In the genomic region with DNA sequence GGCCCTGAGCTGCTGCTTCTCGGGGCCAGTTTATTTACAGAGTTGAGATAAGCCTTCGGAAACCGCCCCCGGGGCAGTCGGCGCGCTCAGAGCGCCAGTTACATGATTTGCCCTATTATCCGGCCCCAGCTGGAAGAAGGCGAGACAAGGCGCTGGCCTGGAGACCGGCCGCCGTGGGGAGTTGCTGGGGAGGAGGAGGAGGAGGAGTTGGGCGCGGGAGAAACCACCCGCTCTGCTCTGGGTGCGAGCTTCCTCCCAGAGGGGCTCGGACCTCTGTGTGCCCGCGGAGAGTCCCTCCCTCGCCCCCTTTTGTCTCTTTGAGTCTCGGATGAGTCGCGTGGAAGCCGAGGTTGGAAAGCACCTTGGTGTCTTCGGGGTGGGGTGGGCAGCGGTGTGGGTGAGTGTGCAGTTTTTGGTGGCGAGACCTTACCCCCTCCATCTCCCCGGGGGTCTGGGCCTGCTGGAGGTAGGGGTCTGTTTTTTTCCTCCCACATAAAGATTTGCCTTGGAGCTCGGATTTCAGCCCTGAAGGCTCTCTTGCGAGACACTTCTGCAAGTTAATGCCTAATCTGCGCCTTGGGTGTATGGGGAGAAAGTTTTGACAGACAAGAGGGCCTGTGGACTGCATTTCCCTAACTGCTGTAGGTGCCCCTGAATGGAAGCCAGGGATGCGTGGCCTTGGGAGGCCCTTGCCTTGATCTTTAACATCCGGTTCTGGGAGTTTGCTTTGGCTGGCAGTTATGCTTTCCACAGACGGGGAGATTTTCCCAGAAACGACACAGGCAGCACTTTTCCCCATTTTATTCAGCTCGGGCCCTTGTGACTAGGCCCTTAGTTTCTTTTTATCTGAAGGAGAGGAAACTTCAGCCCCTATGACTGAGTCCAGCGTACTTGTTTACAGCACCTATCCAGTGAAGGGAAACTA, we compare ENCODE assay signal across 1 cellular context.
TF ChIP-seq lines count a peak whose summit lies in the region.

No MANE protein-coding gene starts in this region.

TF ChIP-seq in GM12878, 131 proteins besides CTCF, POLR2A, EP300 and RAD21 (continued from another document):
- TF ChIP-seq, protein P1, sequence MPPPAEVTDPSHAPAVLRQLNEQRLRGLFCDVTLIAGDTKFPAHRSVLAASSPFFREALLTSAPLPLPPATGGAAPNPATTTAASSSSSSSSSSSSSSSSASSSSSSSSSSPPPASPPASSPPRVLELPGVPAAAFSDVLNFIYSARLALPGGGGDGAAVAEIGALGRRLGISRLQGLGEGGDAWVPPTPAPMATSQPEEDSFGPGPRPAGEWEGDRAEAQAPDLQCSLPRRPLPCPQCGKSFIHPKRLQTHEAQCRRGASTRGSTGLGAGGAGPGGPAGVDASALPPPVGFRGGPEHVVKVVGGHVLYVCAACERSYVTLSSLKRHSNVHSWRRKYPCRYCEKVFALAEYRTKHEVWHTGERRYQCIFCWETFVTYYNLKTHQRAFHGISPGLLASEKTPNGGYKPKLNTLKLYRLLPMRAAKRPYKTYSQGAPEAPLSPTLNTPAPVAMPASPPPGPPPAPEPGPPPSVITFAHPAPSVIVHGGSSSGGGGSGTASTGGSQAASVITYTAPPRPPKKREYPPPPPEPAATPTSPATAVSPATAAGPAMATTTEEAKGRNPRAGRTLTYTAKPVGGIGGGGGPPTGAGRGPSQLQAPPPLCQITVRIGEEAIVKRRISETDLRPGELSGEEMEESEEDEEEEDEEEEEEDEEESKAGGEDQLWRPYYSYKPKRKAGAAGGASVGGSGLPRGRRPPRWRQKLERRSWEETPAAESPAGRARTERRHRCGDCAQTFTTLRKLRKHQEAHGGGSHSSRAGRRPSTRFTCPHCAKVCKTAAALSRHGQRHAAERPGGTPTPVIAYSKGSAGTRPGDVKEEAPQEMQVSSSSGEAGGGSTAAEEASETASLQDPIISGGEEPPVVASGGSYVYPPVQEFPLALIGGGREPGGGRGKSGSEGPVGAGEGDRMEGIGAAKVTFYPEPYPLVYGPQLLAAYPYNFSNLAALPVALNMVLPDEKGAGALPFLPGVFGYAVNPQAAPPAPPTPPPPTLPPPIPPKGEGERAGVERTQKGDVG (CRISPR knock-in tag; IDR thresholded peaks at IDR 0.05), result no peak
- TF ChIP-seq NR2F1 (conservative IDR thresholded peaks at IDR 0.05) (no peak; the same call in 1 of the 2 replicates), RFX5 (IDR thresholded peaks at IDR 0.05; ENCODE audit: low read depth, low read length) (no peak), SUZ12 (IDR thresholded peaks at IDR 0.05; ENCODE audit: unreplicated experiment) (no peak), HDAC2 (IDR thresholded peaks at IDR 0.05) (no peak), ZZZ3 (IDR thresholded peaks at IDR 0.05; ENCODE audit: control insufficient read depth, insufficient read length, low read depth) (no peak), ZNF217 (IDR thresholded peaks at IDR 0.05) (no peak), ETV6 (conservative IDR thresholded peaks at IDR 0.05 in 1 of 2, IDR thresholded peaks at IDR 0.05 in 1 of 2; ENCODE audit: borderline replicate concordance in 1 of 2, low read depth in 1 of 2) (no peak), ESRRA (IDR thresholded peaks at IDR 0.05; ENCODE audit: low read length) (no peak), BCL11A (IDR thresholded peaks at IDR 0.05; ENCODE audit: low read depth, low read length) (no peak), SUPT20H (IDR thresholded peaks at IDR 0.05; ENCODE audit: borderline replicate concordance, control insufficient read depth, low read depth, low read length) (no peak), GABPA (IDR thresholded peaks at IDR 0.05; ENCODE audit: low read depth) (no peak), STAT1 (conservative IDR thresholded peaks at IDR 0.05) (no peak), MTA3 (IDR thresholded peaks at IDR 0.05; ENCODE audit: borderline replicate concordance, low read length) (no peak), RB1 (IDR thresholded peaks at IDR 0.05; ENCODE audit: borderline replicate concordance) (no peak), BMI1 (IDR thresholded peaks at IDR 0.05; ENCODE audit: borderline replicate concordance) (no peak), EGR1 (IDR thresholded peaks at IDR 0.05; ENCODE audit: borderline replicate concordance in 1 of 2, low read depth in 2 of 2, low read length in 2 of 2) (no peak), HDGF (IDR thresholded peaks at IDR 0.05) (no peak), NRF1 (conservative IDR thresholded peaks at IDR 0.05; ENCODE audit: low read depth, low read length) (no peak), EED (IDR thresholded peaks at IDR 0.05; ENCODE audit: low read depth) (0 out of 2 replicates have a peak, but pooled peaks have one; percentile 3), NFXL1 (IDR thresholded peaks at IDR 0.05; ENCODE audit: borderline replicate concordance) (no peak), MEF2B (IDR thresholded peaks at IDR 0.05; ENCODE audit: partially characterized antibody, poor library complexity, severe bottlenecking) (peak; percentile 66), RAD51 (IDR thresholded peaks at IDR 0.05) (no peak), MEF2A (IDR thresholded peaks at IDR 0.05; ENCODE audit: insufficient read depth, low read depth, low read length) (no peak), CBX5 (IDR thresholded peaks at IDR 0.05; ENCODE audit: low read depth) (no peak), IKZF1 (conservative IDR thresholded peaks at IDR 0.05) (no peak), SIN3A (IDR thresholded peaks at IDR 0.05; ENCODE audit: low read depth, low read length) (0 out of 2 replicates have a peak, but pooled peaks have one; percentile 10), ZNF622 (IDR thresholded peaks at IDR 0.05) (no peak), NBN (IDR thresholded peaks at IDR 0.05) (no peak), TARDBP (IDR thresholded peaks at IDR 0.05; ENCODE audit: borderline replicate concordance) (no peak), ZNF207 (IDR thresholded peaks at IDR 0.05; ENCODE audit: borderline replicate concordance) (no peak), CREM (IDR thresholded peaks at IDR 0.05; ENCODE audit: low read depth) (no peak)
- TF ChIP-seq, protein P2, sequence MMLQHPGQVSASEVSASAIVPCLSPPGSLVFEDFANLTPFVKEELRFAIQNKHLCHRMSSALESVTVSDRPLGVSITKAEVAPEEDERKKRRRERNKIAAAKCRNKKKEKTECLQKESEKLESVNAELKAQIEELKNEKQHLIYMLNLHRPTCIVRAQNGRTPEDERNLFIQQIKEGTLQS (IDR thresholded peaks at IDR 0.05; ENCODE audit: borderline replicate concordance, extremely low read depth, low read depth, low read length), result no peak
- TF ChIP-seq, protein P3, sequence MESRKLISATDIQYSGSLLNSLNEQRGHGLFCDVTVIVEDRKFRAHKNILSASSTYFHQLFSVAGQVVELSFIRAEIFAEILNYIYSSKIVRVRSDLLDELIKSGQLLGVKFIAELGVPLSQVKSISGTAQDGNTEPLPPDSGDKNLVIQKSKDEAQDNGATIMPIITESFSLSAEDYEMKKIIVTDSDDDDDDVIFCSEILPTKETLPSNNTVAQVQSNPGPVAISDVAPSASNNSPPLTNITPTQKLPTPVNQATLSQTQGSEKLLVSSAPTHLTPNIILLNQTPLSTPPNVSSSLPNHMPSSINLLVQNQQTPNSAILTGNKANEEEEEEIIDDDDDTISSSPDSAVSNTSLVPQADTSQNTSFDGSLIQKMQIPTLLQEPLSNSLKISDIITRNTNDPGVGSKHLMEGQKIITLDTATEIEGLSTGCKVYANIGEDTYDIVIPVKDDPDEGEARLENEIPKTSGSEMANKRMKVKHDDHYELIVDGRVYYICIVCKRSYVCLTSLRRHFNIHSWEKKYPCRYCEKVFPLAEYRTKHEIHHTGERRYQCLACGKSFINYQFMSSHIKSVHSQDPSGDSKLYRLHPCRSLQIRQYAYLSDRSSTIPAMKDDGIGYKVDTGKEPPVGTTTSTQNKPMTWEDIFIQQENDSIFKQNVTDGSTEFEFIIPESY (IDR thresholded peaks at IDR 0.05), result no peak
- TF ChIP-seq, protein P4, sequence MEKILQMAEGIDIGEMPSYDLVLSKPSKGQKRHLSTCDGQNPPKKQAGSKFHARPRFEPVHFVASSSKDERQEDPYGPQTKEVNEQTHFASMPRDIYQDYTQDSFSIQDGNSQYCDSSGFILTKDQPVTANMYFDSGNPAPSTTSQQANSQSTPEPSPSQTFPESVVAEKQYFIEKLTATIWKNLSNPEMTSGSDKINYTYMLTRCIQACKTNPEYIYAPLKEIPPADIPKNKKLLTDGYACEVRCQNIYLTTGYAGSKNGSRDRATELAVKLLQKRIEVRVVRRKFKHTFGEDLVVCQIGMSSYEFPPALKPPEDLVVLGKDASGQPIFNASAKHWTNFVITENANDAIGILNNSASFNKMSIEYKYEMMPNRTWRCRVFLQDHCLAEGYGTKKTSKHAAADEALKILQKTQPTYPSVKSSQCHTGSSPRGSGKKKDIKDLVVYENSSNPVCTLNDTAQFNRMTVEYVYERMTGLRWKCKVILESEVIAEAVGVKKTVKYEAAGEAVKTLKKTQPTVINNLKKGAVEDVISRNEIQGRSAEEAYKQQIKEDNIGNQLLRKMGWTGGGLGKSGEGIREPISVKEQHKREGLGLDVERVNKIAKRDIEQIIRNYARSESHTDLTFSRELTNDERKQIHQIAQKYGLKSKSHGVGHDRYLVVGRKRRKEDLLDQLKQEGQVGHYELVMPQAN (conservative IDR thresholded peaks at IDR 0.05), result no peak; the same call in 1 of the 2 replicates
- TF ChIP-seq, protein P5, sequence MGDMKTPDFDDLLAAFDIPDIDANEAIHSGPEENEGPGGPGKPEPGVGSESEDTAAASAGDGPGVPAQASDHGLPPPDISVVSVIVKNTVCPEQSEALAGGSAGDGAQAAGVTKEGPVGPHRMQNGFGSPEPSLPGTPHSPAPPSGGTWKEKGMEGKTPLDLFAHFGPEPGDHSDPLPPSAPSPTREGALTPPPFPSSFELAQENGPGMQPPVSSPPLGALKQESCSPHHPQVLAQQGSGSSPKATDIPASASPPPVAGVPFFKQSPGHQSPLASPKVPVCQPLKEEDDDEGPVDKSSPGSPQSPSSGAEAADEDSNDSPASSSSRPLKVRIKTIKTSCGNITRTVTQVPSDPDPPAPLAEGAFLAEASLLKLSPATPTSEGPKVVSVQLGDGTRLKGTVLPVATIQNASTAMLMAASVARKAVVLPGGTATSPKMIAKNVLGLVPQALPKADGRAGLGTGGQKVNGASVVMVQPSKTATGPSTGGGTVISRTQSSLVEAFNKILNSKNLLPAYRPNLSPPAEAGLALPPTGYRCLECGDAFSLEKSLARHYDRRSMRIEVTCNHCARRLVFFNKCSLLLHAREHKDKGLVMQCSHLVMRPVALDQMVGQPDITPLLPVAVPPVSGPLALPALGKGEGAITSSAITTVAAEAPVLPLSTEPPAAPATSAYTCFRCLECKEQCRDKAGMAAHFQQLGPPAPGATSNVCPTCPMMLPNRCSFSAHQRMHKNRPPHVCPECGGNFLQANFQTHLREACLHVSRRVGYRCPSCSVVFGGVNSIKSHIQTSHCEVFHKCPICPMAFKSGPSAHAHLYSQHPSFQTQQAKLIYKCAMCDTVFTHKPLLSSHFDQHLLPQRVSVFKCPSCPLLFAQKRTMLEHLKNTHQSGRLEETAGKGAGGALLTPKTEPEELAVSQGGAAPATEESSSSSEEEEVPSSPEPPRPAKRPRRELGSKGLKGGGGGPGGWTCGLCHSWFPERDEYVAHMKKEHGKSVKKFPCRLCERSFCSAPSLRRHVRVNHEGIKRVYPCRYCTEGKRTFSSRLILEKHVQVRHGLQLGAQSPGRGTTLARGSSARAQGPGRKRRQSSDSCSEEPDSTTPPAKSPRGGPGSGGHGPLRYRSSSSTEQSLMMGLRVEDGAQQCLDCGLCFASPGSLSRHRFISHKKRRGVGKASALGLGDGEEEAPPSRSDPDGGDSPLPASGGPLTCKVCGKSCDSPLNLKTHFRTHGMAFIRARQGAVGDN (IDR thresholded peaks at IDR 0.05), result no peak
- TF ChIP-seq, protein P6, sequence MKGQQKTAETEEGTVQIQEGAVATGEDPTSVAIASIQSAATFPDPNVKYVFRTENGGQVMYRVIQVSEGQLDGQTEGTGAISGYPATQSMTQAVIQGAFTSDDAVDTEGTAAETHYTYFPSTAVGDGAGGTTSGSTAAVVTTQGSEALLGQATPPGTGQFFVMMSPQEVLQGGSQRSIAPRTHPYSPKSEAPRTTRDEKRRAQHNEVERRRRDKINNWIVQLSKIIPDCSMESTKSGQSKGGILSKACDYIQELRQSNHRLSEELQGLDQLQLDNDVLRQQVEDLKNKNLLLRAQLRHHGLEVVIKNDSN (IDR thresholded peaks at IDR 0.05; ENCODE audit: borderline replicate concordance, extremely low read length, insufficient read depth, low read depth, low read length), result no peak
- TF ChIP-seq, protein P7, sequence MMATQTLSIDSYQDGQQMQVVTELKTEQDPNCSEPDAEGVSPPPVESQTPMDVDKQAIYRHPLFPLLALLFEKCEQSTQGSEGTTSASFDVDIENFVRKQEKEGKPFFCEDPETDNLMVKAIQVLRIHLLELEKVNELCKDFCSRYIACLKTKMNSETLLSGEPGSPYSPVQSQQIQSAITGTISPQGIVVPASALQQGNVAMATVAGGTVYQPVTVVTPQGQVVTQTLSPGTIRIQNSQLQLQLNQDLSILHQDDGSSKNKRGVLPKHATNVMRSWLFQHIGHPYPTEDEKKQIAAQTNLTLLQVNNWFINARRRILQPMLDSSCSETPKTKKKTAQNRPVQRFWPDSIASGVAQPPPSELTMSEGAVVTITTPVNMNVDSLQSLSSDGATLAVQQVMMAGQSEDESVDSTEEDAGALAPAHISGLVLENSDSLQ (IDR thresholded peaks at IDR 0.05), result peak; percentile 58
- TF ChIP-seq, protein P8, sequence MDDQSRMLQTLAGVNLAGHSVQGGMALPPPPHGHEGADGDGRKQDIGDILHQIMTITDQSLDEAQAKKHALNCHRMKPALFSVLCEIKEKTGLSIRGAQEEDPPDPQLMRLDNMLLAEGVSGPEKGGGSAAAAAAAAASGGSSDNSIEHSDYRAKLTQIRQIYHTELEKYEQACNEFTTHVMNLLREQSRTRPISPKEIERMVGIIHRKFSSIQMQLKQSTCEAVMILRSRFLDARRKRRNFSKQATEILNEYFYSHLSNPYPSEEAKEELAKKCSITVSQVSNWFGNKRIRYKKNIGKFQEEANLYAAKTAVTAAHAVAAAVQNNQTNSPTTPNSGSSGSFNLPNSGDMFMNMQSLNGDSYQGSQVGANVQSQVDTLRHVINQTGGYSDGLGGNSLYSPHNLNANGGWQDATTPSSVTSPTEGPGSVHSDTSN (IDR thresholded peaks at IDR 0.05; ENCODE audit: insufficient replicate concordance, low read depth, low read length), result no peak
